In the genomic region with DNA sequence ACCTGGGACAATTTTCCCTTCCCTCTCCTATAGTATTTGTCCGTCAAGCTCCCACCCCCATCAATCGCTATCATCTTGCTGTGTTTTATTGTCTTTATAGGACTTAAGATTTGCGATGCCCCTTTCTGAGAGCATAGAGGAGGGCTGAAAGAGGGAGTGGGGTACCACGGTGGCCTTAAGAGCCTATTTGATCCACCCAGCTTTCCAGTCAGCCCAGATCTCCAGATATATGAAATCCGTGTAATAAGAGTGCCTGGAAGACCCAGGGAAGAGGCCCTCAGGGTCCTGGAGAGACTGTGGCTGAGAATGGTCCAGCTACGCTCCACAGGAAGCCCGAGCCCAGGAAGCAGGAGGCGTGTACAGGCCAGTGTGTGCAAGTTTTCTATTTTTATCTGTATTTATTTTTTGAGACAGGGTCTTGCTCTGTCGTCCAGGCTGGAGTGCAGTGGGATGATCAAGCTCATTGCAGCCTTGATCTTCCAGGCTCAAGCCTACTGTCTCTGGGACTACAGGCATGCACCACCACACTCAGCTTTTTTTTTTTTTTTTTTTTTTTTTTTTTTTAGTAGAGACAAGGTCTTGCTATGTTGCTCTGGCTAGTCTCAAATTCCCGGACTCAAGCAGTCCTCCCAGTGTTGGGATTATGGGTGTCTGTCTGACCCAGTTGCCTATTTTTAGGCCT, we compare ENCODE assay signal across 8 cellular contexts. TPM values are rescaled to one million over a fixed set of nuclear protein-coding genes. Genes with fewer than 3 reads are reported as not detected.
DNase-seq lines count a peak whose midpoint lies in the region; ATAC-seq and TF ChIP-seq lines count a peak whose summit lies in the region.

No MANE protein-coding gene starts in this region.

- H3K9me3 ChIP-seq in BE2C (no peaks in the 10 kb centered on the region), HUES64 (ENCODE audit: insufficient read depth, low read depth, low read length) (no peaks in the 10 kb centered on the region)

- H3K27me3 ChIP-seq in BE2C (no peaks in the 10 kb centered on the region), HUES64 (ENCODE audit: insufficient read depth, low read length) (no peaks in the 10 kb centered on the region)

- peak overlapping the region; percentile 80 for H3K27ac Mint-ChIP-seq in central memory CD8-positive, alpha-beta T cell (ENCODE audit: low read depth)
- peak overlapping the region; percentile 78 to 93 for H3K27ac Mint-ChIP-seq in natural killer cell

- H3K36me3 Mint-ChIP-seq in central memory CD8-positive, alpha-beta T cell (ENCODE audit: insufficient read depth) = peaks cover 32% of the 10 kb centered on the region
- peaks cover 6% of the 10 kb centered on the region for H3K36me3 Mint-ChIP-seq in natural killer cell

- TF ChIP-seq CTCF in BE2C (IDR thresholded peaks at IDR 0.05; ENCODE audit: low read depth, low read length) (no peak), natural killer cell (IDR thresholded peaks at IDR 0.05) (no peak)

- H3K27ac ChIP-seq in HUES64 (ENCODE audit: low read depth, low read length) = no peak overlapping the region

- H3K4me1 ChIP-seq in BE2C (peaks cover 17% of the 10 kb centered on the region), HUES64 (ENCODE audit: insufficient read depth, low read length) (peaks cover 9% of the 10 kb centered on the region)

- H3K9ac ChIP-seq in HUES64 (ENCODE audit: low read depth, low read length) = no peak overlapping the region

- H3K4me3 ChIP-seq in BE2C (ENCODE audit: low read depth, low read length) (peak overlapping the region; percentile 70; the same call in 1 of the 2 replicates), HUES64 (ENCODE audit: low read length) (peak overlapping the region; percentile 90)

- no peak for DNase-seq in BE2C
- no peak for DNase-seq in central memory CD8-positive, alpha-beta T cell (ENCODE audit: low spot score in 2 of 2)
- no peak for DNase-seq in natural killer cell
- no peak for DNase-seq in NCI-H1048 (lab: John Stamatoyannopoulos, UW)
- no peak for DNase-seq in inferior parietal cortex (ENCODE audit: extremely low spot score)

- H3K9me3 Mint-ChIP-seq in central memory CD8-positive, alpha-beta T cell = no peaks in the 10 kb centered on the region
- H3K9me3 Mint-ChIP-seq in natural killer cell = no peaks in the 10 kb centered on the region

- H3K4me3 Mint-ChIP-seq in central memory CD8-positive, alpha-beta T cell = peak overlapping the region; percentile 89
- peak overlapping the region; percentile 93 for H3K4me3 Mint-ChIP-seq in natural killer cell

- H3K4me1 Mint-ChIP-seq in central memory CD8-positive, alpha-beta T cell = peaks cover 28% of the 10 kb centered on the region
- peaks cover 26 to 31% of the 10 kb centered on the region in 2 donors for H3K4me1 Mint-ChIP-seq in natural killer cell

- intact Hi-C loops in natural killer cell (cut with micrococcal nuclease) = loop anchor here (5.0 kb wide), 1 partner anchor 406 kb away; a partner anchor contains a TSS

- H3K36me3 ChIP-seq in BE2C (peaks cover 44% of the 10 kb centered on the region), HUES64 (ENCODE audit: insufficient read depth, low read length) (peaks cover 56% of the 10 kb centered on the region)

- 86% methylated on average over 9 of the region's 10 CpGs for WGBS in HUES64

- ATAC-seq in central memory CD8-positive, alpha-beta T cell (replicated peaks; ENCODE audit: extremely low read depth, poor library complexity, severe bottlenecking) = no peak
- no peak for ATAC-seq in natural killer cell
- no peak for ATAC-seq in GM18502 (IDR thresholded peaks at IDR 0.05; ENCODE audit: poor library complexity, unreplicated experiment)
- no peak for ATAC-seq in HG03159 (IDR thresholded peaks at IDR 0.05; ENCODE audit: unreplicated experiment)

- no peaks in the 10 kb centered on the region for H3K27me3 Mint-ChIP-seq in central memory CD8-positive, alpha-beta T cell
- no peaks in the 10 kb centered on the region for H3K27me3 Mint-ChIP-seq in natural killer cell (ENCODE audit: low read depth in 2 of 2)

RNA-seq across cellular contexts. Expression of a gene that starts 1.0 kb away (rescaled TPM):
- 28.5 TPM for polyA plus RNA-seq in BE2C (2012; ENCODE audit: insufficient read depth, insufficient read length, low read depth)
- 26.5 TPM for polyA plus RNA-seq in HUES64 (2013, experiment 1 of 2)
- 25.8 TPM for polyA plus RNA-seq in HUES64 (2013, experiment 2 of 2)
- 10 to 100 TPM; 12.2 to 14.1 (median 12.8) TPM for total RNA-seq in natural killer cell

RNA-seq across cellular contexts. Expression of a gene that starts 24.0 kb away (rescaled TPM):
- polyA plus RNA-seq in BE2C (2012; ENCODE audit: insufficient read depth, insufficient read length, low read depth) = 50.3 TPM
- polyA plus RNA-seq in HUES64 (2013, experiment 1 of 2) = 10.1 TPM
- polyA plus RNA-seq in HUES64 (2013, experiment 2 of 2) = 12.7 TPM
- total RNA-seq in natural killer cell = 1 to 10 TPM; 2.0 to 3.4 (median 2.6) TPM

RNA-seq across cellular contexts. Expression of a gene that starts 30.3 kb away (rescaled TPM):
- 102 TPM for polyA plus RNA-seq in BE2C (2012; ENCODE audit: insufficient read depth, insufficient read length, low read depth)
- 87.0 TPM for polyA plus RNA-seq in HUES64 (2013, experiment 1 of 2)
- 106 TPM for polyA plus RNA-seq in HUES64 (2013, experiment 2 of 2)
- 100 to 1,000 TPM; 140 to 151 (median 148) TPM for total RNA-seq in natural killer cell

RNA-seq across cellular contexts. Expression of a gene that starts 51.4 kb away (rescaled TPM):
- 14.0 TPM for polyA plus RNA-seq in BE2C (2012; ENCODE audit: insufficient read depth, insufficient read length, low read depth)
- 42.0 TPM for polyA plus RNA-seq in HUES64 (2013, experiment 1 of 2)
- polyA plus RNA-seq in HUES64 (2013, experiment 2 of 2) = 40.4 TPM
- 10 to 100 TPM; 25.8 to 37.6 (median 32.3) TPM for total RNA-seq in natural killer cell
